7 cellular contexts compared by ENCODE assay signal in the genomic region with DNA sequence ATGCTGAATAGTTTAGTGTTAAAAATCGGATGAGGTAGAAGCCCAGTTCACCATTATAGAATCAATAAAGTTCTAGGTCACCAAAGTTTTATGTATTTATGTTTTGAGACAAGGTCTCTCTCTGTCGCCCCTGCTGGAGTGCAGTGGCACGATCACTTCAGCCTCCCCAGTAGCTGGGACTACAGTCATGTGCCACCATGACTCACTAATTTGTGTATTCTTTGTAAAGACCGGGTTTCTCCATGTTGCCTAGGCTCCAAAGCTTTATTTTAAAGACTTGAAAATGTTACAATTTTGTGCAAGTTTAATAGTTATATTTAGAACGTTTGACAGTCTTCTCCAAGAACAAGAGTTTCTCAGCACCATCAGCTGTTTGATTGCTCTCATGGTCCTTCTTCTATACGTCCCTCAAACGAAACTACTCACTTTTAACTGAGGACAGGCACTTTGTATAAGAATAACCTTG. TPM values are rescaled to one million over a fixed set of nuclear protein-coding genes. Genes with fewer than 3 reads are reported as not detected.
DNase-seq lines count a peak whose midpoint lies in the region; ATAC-seq and TF ChIP-seq lines count a peak whose summit lies in the region.

No MANE protein-coding gene starts in this region.

- no peaks in the 10 kb centered on the region for H3F3A ChIP-seq in Loucy (ENCODE audit: low read depth)

- no peaks in the 10 kb centered on the region for H3K79me2 ChIP-seq in Loucy (ENCODE audit: insufficient read depth, low read length)

- H3K36me3 ChIP-seq in Loucy (ENCODE audit: insufficient read depth, low read length) = peaks cover 54% of the 10 kb centered on the region; the same call in 1 of the 2 replicates

- peaks cover 30% of the 10 kb centered on the region for H3K36me3 Mint-ChIP-seq in activated CD4-positive, alpha-beta memory T cell treated with anti-CD3 and anti-CD28 coated beads for 36 hours

- POLR2A ChIA-PET in activated CD4-positive, alpha-beta memory T cell treated with anti-CD3 and anti-CD28 coated beads for 36 hours (lab: Charles Lee) = no interaction called here

- H3K4me3 Mint-ChIP-seq in activated CD4-positive, alpha-beta memory T cell treated with anti-CD3 and anti-CD28 coated beads for 36 hours = no peak overlapping the region

- no peaks in the 10 kb centered on the region for H3K4me1 ChIP-seq in Loucy (ENCODE audit: insufficient read depth, low read length, poor library complexity, severe bottlenecking)

- peak; percentile 37; the same call in 1 of the 2 replicates for TF ChIP-seq CTCF in Loucy (conservative IDR thresholded peaks at IDR 0.05; ENCODE audit: low read length)
- TF ChIP-seq CTCF in fibroblast of mammary gland (conservative IDR thresholded peaks at IDR 0.05; ENCODE audit: control insufficient read depth, insufficient read depth, low read depth, low read length) = peak; percentile 69

- ATAC-seq in HG03521 (IDR thresholded peaks at IDR 0.05; ENCODE audit: unreplicated experiment) = no peak

- H4K20me1 ChIP-seq in Loucy (ENCODE audit: insufficient read depth, low read length, poor library complexity, severe bottlenecking) = peaks cover 3% of the 10 kb centered on the region

- H3K4me3 ChIP-seq in Loucy (ENCODE audit: low read length, poor library complexity, severe bottlenecking) (no peak overlapping the region), fibroblast of mammary gland (ENCODE audit: control insufficient read depth, low read depth, low read length) (no peak overlapping the region)

- peaks cover 12% of the 10 kb centered on the region for H3K4me1 Mint-ChIP-seq in activated CD4-positive, alpha-beta memory T cell treated with anti-CD3 and anti-CD28 coated beads for 36 hours (ENCODE audit: low read depth)

- DNase-seq in GM03348 (ENCODE audit: low spot score) (peak; percentile 40), fibroblast of mammary gland (ENCODE audit: low read depth) (peak; percentile 84), renal cortical epithelial cell (ENCODE audit: low read depth) (peak; percentile 74), NCI-H524 treated with DMSO at 0.1 percent for 48 hours (lab: John Stamatoyannopoulos, UW) (no peak)
- DNase-seq in activated CD4-positive, alpha-beta memory T cell treated with anti-CD3 and anti-CD28 coated beads for 36 hours = peak; percentile 71

- H3K9me2 ChIP-seq in Loucy (replicated peaks; ENCODE audit: low read depth, low read length) = no peaks in the 10 kb centered on the region

- no peaks in the 10 kb centered on the region for H3K27me3 ChIP-seq in Loucy (ENCODE audit: insufficient read depth, low read length, poor library complexity, severe bottlenecking)

- no peaks in the 10 kb centered on the region for H3K27me3 Mint-ChIP-seq in activated CD4-positive, alpha-beta memory T cell treated with anti-CD3 and anti-CD28 coated beads for 36 hours

- no peaks in the 10 kb centered on the region for H3K9me3 Mint-ChIP-seq in activated CD4-positive, alpha-beta memory T cell treated with anti-CD3 and anti-CD28 coated beads for 36 hours

- intact Hi-C loops in activated CD4-positive, alpha-beta memory T cell treated with anti-CD3 and anti-CD28 coated beads for 36 hours (cut with micrococcal nuclease) = no loop called here

- H3K9me3 ChIP-seq in Loucy (ENCODE audit: insufficient read depth, low read depth, low read length) = no peaks in the 10 kb centered on the region

- no peak overlapping the region for H3K27ac Mint-ChIP-seq in activated CD4-positive, alpha-beta memory T cell treated with anti-CD3 and anti-CD28 coated beads for 36 hours

- no peak overlapping the region for H3K9ac ChIP-seq in Loucy (ENCODE audit: low read depth, low read length, poor library complexity, severe bottlenecking)

- no peak overlapping the region for H2AFZ ChIP-seq in Loucy (ENCODE audit: low read length)

- no peak overlapping the region for H3K4me2 ChIP-seq in Loucy (ENCODE audit: low read depth, low read length, poor library complexity, severe bottlenecking)

- CTCF ChIA-PET in activated CD4-positive, alpha-beta memory T cell treated with anti-CD3 and anti-CD28 coated beads for 36 hours (lab: Charles Lee) = interaction anchor here (0.6 to 2.6 kb wide), 12 partner anchors 10 to 660 kb away, joined by 3 to 14 read pairs (median 6); a partner anchor contains a TSS

RNA-seq across cellular contexts. Expression of a gene that starts 32.1 kb away (rescaled TPM):
- total RNA-seq in activated CD4-positive, alpha-beta memory T cell treated with anti-CD3 and anti-CD28 coated beads for 36 hours = 100 to 1,000 TPM; 117 to 119 TPM
- total RNA-seq in renal cortical epithelial cell = 17.3 and 23.4 TPM in 2 replicates

RNA-seq across cellular contexts. Expression of a gene that starts 39.2 kb away (rescaled TPM):
- total RNA-seq in activated CD4-positive, alpha-beta memory T cell treated with anti-CD3 and anti-CD28 coated beads for 36 hours = 10 to 100 TPM; 61.9 to 62.6 TPM
- 11.1 and 32.3 TPM in 2 replicates for total RNA-seq in renal cortical epithelial cell
